26 cellular contexts compared by ENCODE assay signal in genomic region chr10:103951183-103951582, GRCh38.
"Had no signal": no experiment of that assay in that cellular context is flagged by ENCODE, and none has a peak within 500 bp of the region (broad histone marks: within the 10 kb centered on the region; RNA-seq: fewer than 3 reads in every experiment).

No MANE protein-coding gene starts in this region.

- H3K36me3 ChIP-seq: gastrocnemius medialis, heart left ventricle, lower lobe of right lung, right lobe of liver, suprapubic skin, transverse colon, upper lobe of right lung, uterus had no signal

- H3K4me2 ChIP-seq: hepatocyte had no signal

- H3K79me2 ChIP-seq: hepatocyte, parathyroid adenoma had no signal

- H3K9me3 Mint-ChIP-seq: immature natural killer cell; natural killer cell; stimulated activated naive B cell treated with anti-CD40 and anti-IgM and Interleukin-4, amounts not matched to agents 10 μg/mL and 1 μg/mL and 100 μg/mL, for 72 hours; stimulated activated naive CD8-positive, alpha-beta T cell treated with anti-CD3 and anti-CD28 coated beads, Interleukin-15, Interleukin-2, amounts not matched to agents 100 ng/mL and 50 ng/mL, for 24 hours had no signal

- H3K27ac Mint-ChIP-seq: immature natural killer cell; natural killer cell; progenitor cell of endocrine pancreas; stimulated activated naive B cell treated with anti-CD40 and anti-IgM and Interleukin-4, amounts not matched to agents 10 μg/mL and 1 μg/mL and 100 μg/mL, for 72 hours; stimulated activated naive CD8-positive, alpha-beta T cell treated with anti-CD3 and anti-CD28 coated beads, Interleukin-15, Interleukin-2, amounts not matched to agents 100 ng/mL and 50 ng/mL, for 24 hours had no signal

- H3K27me3 Mint-ChIP-seq: progenitor cell of endocrine pancreas; stimulated activated naive CD8-positive, alpha-beta T cell treated with anti-CD3 and anti-CD28 coated beads, Interleukin-15, Interleukin-2, amounts not matched to agents 100 ng/mL and 50 ng/mL, for 24 hours had no signal

- H3K27ac ChIP-seq: epithelial cell of prostate, gastrocnemius medialis, heart left ventricle, hepatocyte, lower lobe of right lung, parathyroid adenoma, right lobe of liver, suprapubic skin, transverse colon, upper lobe of right lung, uterus had no signal

- DNase-seq: cortex of kidney; effector CD4-positive, alpha-beta T cell; foreskin fibroblast; gastrocnemius medialis; heart left ventricle; immature natural killer cell; islet precursor cell; kidney glomerular epithelial cell; left ventricle myocardium superior; lower lobe of right lung; natural killer cell; right lobe of liver; small intestine; stimulated activated CD4-positive, alpha-beta T cell treated with anti-CD3 and anti-CD28 coated beads, Interleukin-15, amount 100 ng/mL, for 24 hours; stimulated activated CD4-positive, alpha-beta T cell treated with anti-CD3 and anti-CD28 coated beads, Interleukin-2, amount 100 ng/mL, for 48 hours; stimulated activated naive B cell treated with anti-CD40 and anti-IgM and Interleukin-4, amounts not matched to agents 10 μg/mL and 1 μg/mL and 100 μg/mL, for 72 hours; transverse colon; upper lobe of right lung; uterus had no signal

- ATAC-seq: esophagus mucosa; gastrocnemius medialis; heart left ventricle; left ventricle myocardium superior; lower lobe of right lung; natural killer cell; right lobe of liver; stimulated activated naive B cell treated with anti-CD40 and anti-IgM and Interleukin-4, amounts not matched to agents 10 μg/mL and 1 μg/mL and 100 μg/mL, for 72 hours; upper lobe of right lung had no signal

- H3K27me3 ChIP-seq: gastrocnemius medialis, heart left ventricle, hepatocyte, right lobe of liver, suprapubic skin, transverse colon, upper lobe of right lung, uterus had no signal

- H3K4me3 ChIP-seq: gastrocnemius medialis, heart left ventricle, hepatocyte, lower lobe of right lung, right lobe of liver, suprapubic skin, transverse colon, upper lobe of right lung, uterus had no signal

- H3K4me3 Mint-ChIP-seq: immature natural killer cell; natural killer cell; stimulated activated naive B cell treated with anti-CD40 and anti-IgM and Interleukin-4, amounts not matched to agents 10 μg/mL and 1 μg/mL and 100 μg/mL, for 72 hours; stimulated activated naive CD8-positive, alpha-beta T cell treated with anti-CD3 and anti-CD28 coated beads, Interleukin-15, Interleukin-2, amounts not matched to agents 100 ng/mL and 50 ng/mL, for 24 hours had no signal

- H3K36me3 Mint-ChIP-seq: natural killer cell; stimulated activated naive B cell treated with anti-CD40 and anti-IgM and Interleukin-4, amounts not matched to agents 10 μg/mL and 1 μg/mL and 100 μg/mL, for 72 hours had no signal

- H3K4me1 ChIP-seq: gastrocnemius medialis, heart left ventricle, lower lobe of right lung, parathyroid adenoma, right lobe of liver, suprapubic skin, transverse colon, upper lobe of right lung, uterus had no signal
